11 cellular contexts compared by ENCODE assay signal in the genomic region with DNA sequence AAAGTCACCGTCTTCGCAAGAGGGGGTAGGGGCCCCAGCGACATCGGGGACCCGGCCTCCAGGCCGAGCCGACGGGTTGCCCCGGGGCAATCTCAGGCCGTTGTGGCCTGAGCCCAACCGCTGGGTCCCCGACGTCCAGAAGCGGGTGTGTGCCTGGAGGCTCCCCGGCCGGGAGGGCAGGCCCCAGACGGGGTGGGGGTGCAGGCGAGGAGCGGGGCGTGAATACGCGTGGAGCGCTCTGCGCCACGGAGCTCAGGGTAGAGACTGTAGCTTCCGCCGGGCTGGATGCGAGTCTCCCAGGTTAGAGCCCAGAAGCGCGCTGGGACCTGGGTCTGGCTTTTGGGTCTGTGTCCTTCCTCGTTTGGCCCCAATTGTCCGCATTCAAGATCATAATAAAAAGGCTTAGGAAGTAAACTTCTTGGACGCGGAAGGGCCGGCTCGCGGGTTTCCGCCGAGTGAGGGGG. TPM values are rescaled to one million over a fixed set of nuclear protein-coding genes. Genes with fewer than 3 reads are reported as not detected.
DNase-seq lines count a peak whose midpoint lies in the region; ATAC-seq and TF ChIP-seq lines count a peak whose summit lies in the region.
"Had no signal": no experiment of that assay in that cellular context is flagged by ENCODE, and none has a peak within 500 bp of the region (broad histone marks: within the 10 kb centered on the region; RNA-seq: fewer than 3 reads in every experiment).

No MANE protein-coding gene starts in this region.

- no peak for ATAC-seq in activated naive CD4-positive, alpha-beta T cell treated with anti-CD3 and anti-CD28 coated beads, Interleukin-2, amount 50 U/mL, for 72 hours
- no peak for ATAC-seq in natural killer cell treated with Interleukin-12 subunit alpha and Interleukin-12 subunit beta and Interleukin-15 and Interleukin-18, amount 100 ng/mL, for 72 hours
- ATAC-seq in upper lobe of left lung (ENCODE audit: low FRiP score in 2 of 2) (peak in 1 of 2 donors; percentile 46), HG03565 (IDR thresholded peaks at IDR 0.05; ENCODE audit: unreplicated experiment) (no peak), GM21447 (IDR thresholded peaks at IDR 0.05; ENCODE audit: unreplicated experiment) (no peak)

- H3K9me3 Mint-ChIP-seq in activated naive CD4-positive, alpha-beta T cell treated with anti-CD3 and anti-CD28 coated beads, Interleukin-2, amount 50 U/mL, for 24 hours, result no peaks in the 10 kb centered on the region
- peaks cover 0 to 4% of the 10 kb centered on the region in 2 donors for H3K9me3 Mint-ChIP-seq in activated naive CD4-positive, alpha-beta T cell treated with anti-CD3 and anti-CD28 coated beads, Interleukin-2, amount 50 U/mL, for 72 hours
- no peaks in the 10 kb centered on the region for H3K9me3 Mint-ChIP-seq in natural killer cell treated with Interleukin-12 subunit alpha and Interleukin-12 subunit beta and Interleukin-15 and Interleukin-18, amount 100 ng/mL, for 72 hours

- H3K27me3 ChIP-seq in colonic mucosa (peaks cover 96% of the 10 kb centered on the region), upper lobe of left lung (peaks cover 2 to 89% (median 57%) of the 10 kb centered on the region in 4 donors)

- H3K27ac ChIP-seq in colonic mucosa, result no peak overlapping the region
- no peak overlapping the region for H3K27ac ChIP-seq in upper lobe of left lung

- peak overlapping the region in 1 of 2 donors; percentile 12 for H3K9ac ChIP-seq in colonic mucosa (ENCODE audit: low read depth in 2 of 2, low read length in 2 of 2)

- H3K36me3 ChIP-seq in colonic mucosa (no peaks in the 10 kb centered on the region), upper lobe of left lung (no peaks in the 10 kb centered on the region)

- TF ChIP-seq CTCF in colonic mucosa (IDR thresholded peaks at IDR 0.05), result no peak
- TF ChIP-seq CTCF in upper lobe of left lung (IDR thresholded peaks at IDR 0.05), result no peak

- no peak for TF ChIP-seq POLR2A in upper lobe of left lung (IDR thresholded peaks at IDR 0.05)

- intact Hi-C loops in colonic mucosa (cut with DNase I), result no loop called here

- no peak for DNase-seq in activated naive CD4-positive, alpha-beta T cell treated with anti-CD3 and anti-CD28 coated beads, Interleukin-2, amount 50 U/mL, for 72 hours (ENCODE audit: low spot score in 2 of 2)
- no peak for DNase-seq in colonic mucosa
- no peak for DNase-seq in natural killer cell treated with Interleukin-12 subunit alpha and Interleukin-12 subunit beta and Interleukin-15 and Interleukin-18, amount 100 ng/mL, for 72 hours (ENCODE audit: low spot score)
- DNase-seq in upper lobe of left lung, result peak in 1 of 2 donors; percentile 82
- DNase-seq in GDM1 (lab: John Stamatoyannopoulos, UW), result no peak
- DNase-seq: amniotic stem cell, NCI-H774 had no signal

- H3K9me3 ChIP-seq in colonic mucosa (no peaks in the 10 kb centered on the region), upper lobe of left lung (no peaks in the 10 kb centered on the region)

- no peak overlapping the region for H3K27ac Mint-ChIP-seq in activated naive CD4-positive, alpha-beta T cell treated with anti-CD3 and anti-CD28 coated beads, Interleukin-2, amount 50 U/mL, for 24 hours
- no peak overlapping the region for H3K27ac Mint-ChIP-seq in activated naive CD4-positive, alpha-beta T cell treated with anti-CD3 and anti-CD28 coated beads, Interleukin-2, amount 50 U/mL, for 72 hours
- no peak overlapping the region for H3K27ac Mint-ChIP-seq in natural killer cell treated with Interleukin-12 subunit alpha and Interleukin-12 subunit beta and Interleukin-15 and Interleukin-18, amount 100 ng/mL, for 72 hours

- H3K4me3 ChIP-seq in colonic mucosa (peak overlapping the region; percentile 28), upper lobe of left lung (peak overlapping the region in 3 of 4 donors; percentile 42 to 58 (median 55))

- TF ChIP-seq EP300 in upper lobe of left lung (IDR thresholded peaks at IDR 0.05), result no peak

- no peaks in the 10 kb centered on the region for H3K36me3 Mint-ChIP-seq in activated naive CD4-positive, alpha-beta T cell treated with anti-CD3 and anti-CD28 coated beads, Interleukin-2, amount 50 U/mL, for 24 hours
- H3K36me3 Mint-ChIP-seq in activated naive CD4-positive, alpha-beta T cell treated with anti-CD3 and anti-CD28 coated beads, Interleukin-2, amount 50 U/mL, for 72 hours, result peaks cover 20 to 27% of the 10 kb centered on the region in 2 donors
- peaks cover 9% of the 10 kb centered on the region for H3K36me3 Mint-ChIP-seq in natural killer cell treated with Interleukin-12 subunit alpha and Interleukin-12 subunit beta and Interleukin-15 and Interleukin-18, amount 100 ng/mL, for 72 hours

- peaks cover 61% of the 10 kb centered on the region for H3K27me3 Mint-ChIP-seq in activated naive CD4-positive, alpha-beta T cell treated with anti-CD3 and anti-CD28 coated beads, Interleukin-2, amount 50 U/mL, for 24 hours
- peaks cover 54 to 63% of the 10 kb centered on the region in 2 donors for H3K27me3 Mint-ChIP-seq in natural killer cell treated with Interleukin-12 subunit alpha and Interleukin-12 subunit beta and Interleukin-15 and Interleukin-18, amount 100 ng/mL, for 72 hours

- H3K4me1 ChIP-seq in colonic mucosa (peaks cover 16% of the 10 kb centered on the region), upper lobe of left lung (peaks cover 42 to 62% (median 46%) of the 10 kb centered on the region in 4 donors)

- WGBS in upper lobe of left lung, 2 donors, result 1 to 4% methylated on average over 15 to 35 of the region's 39 CpGs

- H3K4me3 Mint-ChIP-seq in activated naive CD4-positive, alpha-beta T cell treated with anti-CD3 and anti-CD28 coated beads, Interleukin-2, amount 50 U/mL, for 24 hours, result peak overlapping the region; percentile 67
- H3K4me3 Mint-ChIP-seq in natural killer cell treated with Interleukin-12 subunit alpha and Interleukin-12 subunit beta and Interleukin-15 and Interleukin-18, amount 100 ng/mL, for 72 hours, result peak overlapping the region; percentile 36

- peaks cover 49% of the 10 kb centered on the region for H3K4me1 Mint-ChIP-seq in activated naive CD4-positive, alpha-beta T cell treated with anti-CD3 and anti-CD28 coated beads, Interleukin-2, amount 50 U/mL, for 24 hours
- H3K4me1 Mint-ChIP-seq in natural killer cell treated with Interleukin-12 subunit alpha and Interleukin-12 subunit beta and Interleukin-15 and Interleukin-18, amount 100 ng/mL, for 72 hours (ENCODE audit: low read depth in 2 of 2), result peaks cover 6 to 24% of the 10 kb centered on the region in 2 donors

RNA-seq across cellular contexts. Expression of a gene that starts 3.5 kb away (rescaled TPM):
- total RNA-seq in activated naive CD4-positive, alpha-beta T cell treated with anti-CD3 and anti-CD28 coated beads, Interleukin-2, amount 50 U/mL, for 72 hours, result 1 to 10 TPM in 1 of 2 donors, not detected in 1; 9.1 TPM
- not detected for total RNA-seq in colonic mucosa
- under 1 TPM in 1 of 2 donors, not detected in 1; 0.29 TPM for total RNA-seq in natural killer cell treated with Interleukin-12 subunit alpha and Interleukin-12 subunit beta and Interleukin-15 and Interleukin-18, amount 100 ng/mL, for 72 hours
- not detected for total RNA-seq in upper lobe of left lung
- total RNA-seq: myocyte had no signal
